1 cellular context compared by ENCODE assay signal in the genomic region with DNA sequence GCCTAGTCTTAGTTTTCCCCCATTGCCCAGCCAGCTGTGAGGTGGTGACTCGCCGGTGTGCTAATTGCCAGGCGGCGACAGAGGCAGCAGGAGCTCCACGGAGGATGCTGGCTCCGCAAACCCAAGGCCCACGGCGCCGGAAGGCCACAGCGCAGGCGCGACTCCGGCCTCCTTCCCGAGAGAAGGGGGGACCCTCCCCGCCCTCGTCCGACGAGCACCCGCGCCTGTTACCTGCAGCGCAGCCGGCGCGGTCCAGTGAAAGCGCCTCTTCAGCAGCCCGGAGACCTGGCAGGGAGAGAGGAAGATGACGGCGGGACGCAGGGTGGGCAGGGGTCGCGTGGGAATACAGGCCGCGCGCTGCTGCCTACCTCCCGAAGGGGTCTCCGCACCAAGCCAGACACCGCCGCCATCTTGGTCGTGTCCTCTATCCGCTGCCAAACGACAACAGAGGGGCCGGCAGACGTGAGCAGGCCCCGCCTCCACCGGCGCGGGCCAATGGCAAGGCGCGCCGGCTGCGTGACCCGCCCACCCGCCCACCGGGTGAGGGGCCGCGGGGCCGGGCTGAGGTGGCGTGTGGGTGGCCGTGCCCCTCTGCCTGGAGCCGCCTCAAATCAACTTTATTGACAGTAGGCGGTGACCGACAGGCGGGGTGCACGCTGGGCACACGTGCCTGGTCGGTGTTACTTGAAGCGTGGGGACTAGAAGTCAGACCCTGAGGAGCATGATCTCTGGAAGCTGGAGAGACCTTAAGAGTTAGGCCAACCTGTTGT.
TF ChIP-seq lines count a peak whose summit lies in the region.

A gene (minus strand): TSS at position 433 of the 770 bp plus-strand sequence. CDS start 23 bp downstream, at position 410.

TF ChIP-seq in HepG2, 621 proteins besides CTCF, POLR2A, EP300 and RAD21 (continued from another document and continues in another):
- TF ChIP-seq ZBTB7A (CRISPR knock-in tag; IDR thresholded peaks at IDR 0.05) (peak; percentile 96), KAT7 (CRISPR knock-in tag; IDR thresholded peaks at IDR 0.05; ENCODE audit: borderline replicate concordance) (peak; percentile 74; the same call in 1 of the 2 replicates), ZMYM3 (CRISPR knock-in tag; IDR thresholded peaks at IDR 0.05) (peak; percentile 80), AKAP8 (CRISPR knock-in tag; IDR thresholded peaks at IDR 0.05) (no peak), ZNF501 (CRISPR knock-in tag; IDR thresholded peaks at IDR 0.05) (peak; percentile 59), ZNF790 (CRISPR knock-in tag; IDR thresholded peaks at IDR 0.05; ENCODE audit: borderline replicate concordance) (peak; percentile 94; the same call in 1 of the 2 replicates), ZNF34 (CRISPR knock-in tag; IDR thresholded peaks at IDR 0.05; ENCODE audit: borderline replicate concordance) (0 out of 2 replicates have a peak, but pooled peaks have one; percentile 83), ZNF749 (CRISPR knock-in tag; IDR thresholded peaks at IDR 0.05; ENCODE audit: borderline replicate concordance) (peak; percentile 97), ZC3H4 (CRISPR knock-in tag; IDR thresholded peaks at IDR 0.05; ENCODE audit: borderline replicate concordance) (no peak), TP53 (CRISPR knock-in tag; conservative IDR thresholded peaks at IDR 0.05) (0 out of 2 replicates have a peak, but pooled peaks have one; percentile 29), KLF6 (CRISPR knock-in tag; IDR thresholded peaks at IDR 0.05) (peak; percentile 92), BRD4 (CRISPR knock-in tag; IDR thresholded peaks at IDR 0.05) (peak; percentile 91), MTF1 (CRISPR knock-in tag; IDR thresholded peaks at IDR 0.05) (peak; percentile 29; the same call in 1 of the 2 replicates), CREB1 (IDR thresholded peaks at IDR 0.05) (no peak), CREB1 (CRISPR knock-in tag; IDR thresholded peaks at IDR 0.05) (no peak; the same call in 1 of the 2 replicates), GTF2F1 (IDR thresholded peaks at IDR 0.05; ENCODE audit: low read length) (no peak), ZBTB20 (CRISPR knock-in tag; IDR thresholded peaks at IDR 0.05; ENCODE audit: borderline replicate concordance, low read depth) (peak; percentile 89; the same call in 1 of the 2 replicates), ZNF251 (CRISPR knock-in tag; IDR thresholded peaks at IDR 0.05) (no peak), MATR3 (CRISPR knock-in tag; IDR thresholded peaks at IDR 0.05) (no peak), SP4 (CRISPR knock-in tag; IDR thresholded peaks at IDR 0.05) (peak; percentile 58), ARNTL (CRISPR knock-in tag; IDR thresholded peaks at IDR 0.05) (peak; percentile 97), FOXO1 (CRISPR knock-in tag; IDR thresholded peaks at IDR 0.05) (peak; percentile 62), ZNF607 (CRISPR knock-in tag; IDR thresholded peaks at IDR 0.05; ENCODE audit: borderline replicate concordance) (peak; percentile 41; the same call in 1 of the 2 replicates), ZNF670 (CRISPR knock-in tag; IDR thresholded peaks at IDR 0.05; ENCODE audit: borderline replicate concordance) (no peak; the same call in 1 of the 2 replicates), ASH2L (IDR thresholded peaks at IDR 0.05; ENCODE audit: insufficient read length, low read depth, low read length) (peak; percentile 83), SNRNP70 (IDR thresholded peaks at IDR 0.05; ENCODE audit: low read depth, low read length) (no peak)
- TF ChIP-seq, protein P1, sequence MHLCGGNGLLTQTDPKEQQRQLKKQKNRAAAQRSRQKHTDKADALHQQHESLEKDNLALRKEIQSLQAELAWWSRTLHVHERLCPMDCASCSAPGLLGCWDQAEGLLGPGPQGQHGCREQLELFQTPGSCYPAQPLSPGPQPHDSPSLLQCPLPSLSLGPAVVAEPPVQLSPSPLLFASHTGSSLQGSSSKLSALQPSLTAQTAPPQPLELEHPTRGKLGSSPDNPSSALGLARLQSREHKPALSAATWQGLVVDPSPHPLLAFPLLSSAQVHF (CRISPR knock-in tag; IDR thresholded peaks at IDR 0.05), result 0 out of 2 replicates have a peak, but pooled peaks have one; percentile 68
- TF ChIP-seq, protein P2, sequence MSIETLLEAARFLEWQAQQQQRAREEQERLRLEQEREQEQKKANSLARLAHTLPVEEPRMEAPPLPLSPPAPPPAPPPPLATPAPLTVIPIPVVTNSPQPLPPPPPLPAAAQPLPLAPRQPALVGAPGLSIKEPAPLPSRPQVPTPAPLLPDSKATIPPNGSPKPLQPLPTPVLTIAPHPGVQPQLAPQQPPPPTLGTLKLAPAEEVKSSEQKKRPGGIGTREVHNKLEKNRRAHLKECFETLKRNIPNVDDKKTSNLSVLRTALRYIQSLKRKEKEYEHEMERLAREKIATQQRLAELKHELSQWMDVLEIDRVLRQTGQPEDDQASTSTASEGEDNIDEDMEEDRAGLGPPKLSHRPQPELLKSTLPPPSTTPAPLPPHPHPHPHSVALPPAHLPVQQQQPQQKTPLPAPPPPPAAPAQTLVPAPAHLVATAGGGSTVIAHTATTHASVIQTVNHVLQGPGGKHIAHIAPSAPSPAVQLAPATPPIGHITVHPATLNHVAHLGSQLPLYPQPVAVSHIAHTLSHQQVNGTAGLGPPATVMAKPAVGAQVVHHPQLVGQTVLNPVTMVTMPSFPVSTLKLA (IDR thresholded peaks at IDR 0.05), result peak; percentile 69
- TF ChIP-seq, protein P3, sequence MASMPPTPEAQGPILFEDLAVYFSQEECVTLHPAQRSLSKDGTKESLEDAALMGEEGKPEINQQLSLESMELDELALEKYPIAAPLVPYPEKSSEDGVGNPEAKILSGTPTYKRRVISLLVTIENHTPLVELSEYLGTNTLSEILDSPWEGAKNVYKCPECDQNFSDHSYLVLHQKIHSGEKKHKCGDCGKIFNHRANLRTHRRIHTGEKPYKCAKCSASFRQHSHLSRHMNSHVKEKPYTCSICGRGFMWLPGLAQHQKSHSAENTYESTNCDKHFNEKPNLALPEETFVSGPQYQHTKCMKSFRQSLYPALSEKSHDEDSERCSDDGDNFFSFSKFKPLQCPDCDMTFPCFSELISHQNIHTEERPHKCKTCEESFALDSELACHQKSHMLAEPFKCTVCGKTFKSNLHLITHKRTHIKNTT (CRISPR knock-in tag; IDR thresholded peaks at IDR 0.05), result no peak
- TF ChIP-seq, protein P4, sequence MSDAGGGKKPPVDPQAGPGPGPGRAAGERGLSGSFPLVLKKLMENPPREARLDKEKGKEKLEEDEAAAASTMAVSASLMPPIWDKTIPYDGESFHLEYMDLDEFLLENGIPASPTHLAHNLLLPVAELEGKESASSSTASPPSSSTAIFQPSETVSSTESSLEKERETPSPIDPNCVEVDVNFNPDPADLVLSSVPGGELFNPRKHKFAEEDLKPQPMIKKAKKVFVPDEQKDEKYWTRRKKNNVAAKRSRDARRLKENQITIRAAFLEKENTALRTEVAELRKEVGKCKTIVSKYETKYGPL (CRISPR knock-in tag; IDR thresholded peaks at IDR 0.05), result no peak; the same call in 1 of the 2 replicates
- TF ChIP-seq, protein P5, sequence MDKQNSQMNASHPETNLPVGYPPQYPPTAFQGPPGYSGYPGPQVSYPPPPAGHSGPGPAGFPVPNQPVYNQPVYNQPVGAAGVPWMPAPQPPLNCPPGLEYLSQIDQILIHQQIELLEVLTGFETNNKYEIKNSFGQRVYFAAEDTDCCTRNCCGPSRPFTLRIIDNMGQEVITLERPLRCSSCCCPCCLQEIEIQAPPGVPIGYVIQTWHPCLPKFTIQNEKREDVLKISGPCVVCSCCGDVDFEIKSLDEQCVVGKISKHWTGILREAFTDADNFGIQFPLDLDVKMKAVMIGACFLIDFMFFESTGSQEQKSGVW (CRISPR knock-in tag; IDR thresholded peaks at IDR 0.05; ENCODE audit: borderline replicate concordance), result no peak
- TF ChIP-seq, protein P6, sequence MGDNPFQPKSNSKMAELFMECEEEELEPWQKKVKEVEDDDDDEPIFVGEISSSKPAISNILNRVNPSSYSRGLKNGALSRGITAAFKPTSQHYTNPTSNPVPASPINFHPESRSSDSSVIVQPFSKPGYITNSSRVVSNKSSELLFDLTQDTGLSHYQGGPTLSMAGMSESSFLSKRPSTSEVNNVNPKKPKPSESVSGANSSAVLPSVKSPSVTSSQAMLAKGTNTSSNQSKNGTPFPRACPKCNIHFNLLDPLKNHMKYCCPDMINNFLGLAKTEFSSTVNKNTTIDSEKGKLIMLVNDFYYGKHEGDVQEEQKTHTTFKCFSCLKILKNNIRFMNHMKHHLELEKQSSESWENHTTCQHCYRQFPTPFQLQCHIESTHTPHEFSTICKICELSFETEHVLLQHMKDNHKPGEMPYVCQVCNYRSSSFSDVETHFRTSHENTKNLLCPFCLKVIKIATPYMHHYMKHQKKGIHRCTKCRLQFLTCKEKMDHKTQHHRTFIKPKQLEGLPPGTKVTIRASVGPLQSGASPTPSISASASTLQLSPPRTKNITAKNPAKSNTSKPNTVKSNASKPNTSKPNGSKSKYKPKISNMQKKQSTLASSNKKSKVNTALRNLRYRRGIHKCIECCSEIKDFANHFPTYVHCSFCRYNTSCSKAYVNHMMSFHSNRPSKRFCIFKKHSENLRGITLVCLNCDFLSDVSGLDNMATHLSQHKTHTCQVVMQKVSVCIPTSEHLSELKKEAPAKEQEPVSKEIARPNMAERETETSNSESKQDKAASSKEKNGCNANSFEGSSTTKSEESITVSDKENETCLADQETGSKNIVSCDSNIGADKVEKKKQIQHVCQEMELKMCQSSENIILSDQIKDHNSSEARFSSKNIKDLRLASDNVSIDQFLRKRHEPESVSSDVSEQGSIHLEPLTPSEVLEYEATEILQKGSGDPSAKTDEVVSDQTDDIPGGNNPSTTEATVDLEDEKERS (CRISPR knock-in tag; IDR thresholded peaks at IDR 0.05), result peak; percentile 75; the same call in 1 of the 2 replicates
- TF ChIP-seq, protein P7, sequence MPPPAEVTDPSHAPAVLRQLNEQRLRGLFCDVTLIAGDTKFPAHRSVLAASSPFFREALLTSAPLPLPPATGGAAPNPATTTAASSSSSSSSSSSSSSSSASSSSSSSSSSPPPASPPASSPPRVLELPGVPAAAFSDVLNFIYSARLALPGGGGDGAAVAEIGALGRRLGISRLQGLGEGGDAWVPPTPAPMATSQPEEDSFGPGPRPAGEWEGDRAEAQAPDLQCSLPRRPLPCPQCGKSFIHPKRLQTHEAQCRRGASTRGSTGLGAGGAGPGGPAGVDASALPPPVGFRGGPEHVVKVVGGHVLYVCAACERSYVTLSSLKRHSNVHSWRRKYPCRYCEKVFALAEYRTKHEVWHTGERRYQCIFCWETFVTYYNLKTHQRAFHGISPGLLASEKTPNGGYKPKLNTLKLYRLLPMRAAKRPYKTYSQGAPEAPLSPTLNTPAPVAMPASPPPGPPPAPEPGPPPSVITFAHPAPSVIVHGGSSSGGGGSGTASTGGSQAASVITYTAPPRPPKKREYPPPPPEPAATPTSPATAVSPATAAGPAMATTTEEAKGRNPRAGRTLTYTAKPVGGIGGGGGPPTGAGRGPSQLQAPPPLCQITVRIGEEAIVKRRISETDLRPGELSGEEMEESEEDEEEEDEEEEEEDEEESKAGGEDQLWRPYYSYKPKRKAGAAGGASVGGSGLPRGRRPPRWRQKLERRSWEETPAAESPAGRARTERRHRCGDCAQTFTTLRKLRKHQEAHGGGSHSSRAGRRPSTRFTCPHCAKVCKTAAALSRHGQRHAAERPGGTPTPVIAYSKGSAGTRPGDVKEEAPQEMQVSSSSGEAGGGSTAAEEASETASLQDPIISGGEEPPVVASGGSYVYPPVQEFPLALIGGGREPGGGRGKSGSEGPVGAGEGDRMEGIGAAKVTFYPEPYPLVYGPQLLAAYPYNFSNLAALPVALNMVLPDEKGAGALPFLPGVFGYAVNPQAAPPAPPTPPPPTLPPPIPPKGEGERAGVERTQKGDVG (CRISPR knock-in tag; IDR thresholded peaks at IDR 0.05; ENCODE audit: borderline replicate concordance), result peak; percentile 84
- TF ChIP-seq, protein P8, sequence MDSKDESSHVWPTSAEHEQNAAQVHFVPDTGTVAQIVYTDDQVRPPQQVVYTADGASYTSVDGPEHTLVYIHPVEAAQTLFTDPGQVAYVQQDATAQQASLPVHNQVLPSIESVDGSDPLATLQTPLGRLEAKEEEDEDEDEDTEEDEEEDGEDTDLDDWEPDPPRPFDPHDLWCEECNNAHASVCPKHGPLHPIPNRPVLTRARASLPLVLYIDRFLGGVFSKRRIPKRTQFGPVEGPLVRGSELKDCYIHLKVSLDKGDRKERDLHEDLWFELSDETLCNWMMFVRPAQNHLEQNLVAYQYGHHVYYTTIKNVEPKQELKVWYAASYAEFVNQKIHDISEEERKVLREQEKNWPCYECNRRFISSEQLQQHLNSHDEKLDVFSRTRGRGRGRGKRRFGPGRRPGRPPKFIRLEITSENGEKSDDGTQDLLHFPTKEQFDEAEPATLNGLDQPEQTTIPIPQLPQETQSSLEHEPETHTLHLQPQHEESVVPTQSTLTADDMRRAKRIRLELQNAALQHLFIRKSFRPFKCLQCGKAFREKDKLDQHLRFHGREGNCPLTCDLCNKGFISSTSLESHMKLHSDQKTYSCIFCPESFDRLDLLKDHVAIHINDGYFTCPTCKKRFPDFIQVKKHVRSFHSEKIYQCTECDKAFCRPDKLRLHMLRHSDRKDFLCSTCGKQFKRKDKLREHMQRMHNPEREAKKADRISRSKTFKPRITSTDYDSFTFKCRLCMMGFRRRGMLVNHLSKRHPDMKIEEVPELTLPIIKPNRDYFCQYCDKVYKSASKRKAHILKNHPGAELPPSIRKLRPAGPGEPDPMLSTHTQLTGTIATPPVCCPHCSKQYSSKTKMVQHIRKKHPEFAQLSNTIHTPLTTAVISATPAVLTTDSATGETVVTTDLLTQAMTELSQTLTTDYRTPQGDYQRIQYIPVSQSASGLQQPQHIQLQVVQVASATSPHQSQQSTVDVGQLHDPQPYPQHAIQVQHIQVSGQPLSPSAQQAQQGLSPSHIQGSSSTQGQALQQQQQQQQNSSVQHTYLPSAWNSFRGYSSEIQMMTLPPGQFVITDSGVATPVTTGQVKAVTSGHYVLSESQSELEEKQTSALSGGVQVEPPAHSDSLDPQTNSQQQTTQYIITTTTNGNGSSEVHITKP (CRISPR knock-in tag; IDR thresholded peaks at IDR 0.05; ENCODE audit: low read depth), result peak; percentile 49; the same call in 1 of the 2 replicates
- TF ChIP-seq, protein P9, sequence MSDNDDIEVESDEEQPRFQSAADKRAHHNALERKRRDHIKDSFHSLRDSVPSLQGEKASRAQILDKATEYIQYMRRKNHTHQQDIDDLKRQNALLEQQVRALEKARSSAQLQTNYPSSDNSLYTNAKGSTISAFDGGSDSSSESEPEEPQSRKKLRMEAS (IDR thresholded peaks at IDR 0.05), result peak; percentile 100
- TF ChIP-seq, protein P10, sequence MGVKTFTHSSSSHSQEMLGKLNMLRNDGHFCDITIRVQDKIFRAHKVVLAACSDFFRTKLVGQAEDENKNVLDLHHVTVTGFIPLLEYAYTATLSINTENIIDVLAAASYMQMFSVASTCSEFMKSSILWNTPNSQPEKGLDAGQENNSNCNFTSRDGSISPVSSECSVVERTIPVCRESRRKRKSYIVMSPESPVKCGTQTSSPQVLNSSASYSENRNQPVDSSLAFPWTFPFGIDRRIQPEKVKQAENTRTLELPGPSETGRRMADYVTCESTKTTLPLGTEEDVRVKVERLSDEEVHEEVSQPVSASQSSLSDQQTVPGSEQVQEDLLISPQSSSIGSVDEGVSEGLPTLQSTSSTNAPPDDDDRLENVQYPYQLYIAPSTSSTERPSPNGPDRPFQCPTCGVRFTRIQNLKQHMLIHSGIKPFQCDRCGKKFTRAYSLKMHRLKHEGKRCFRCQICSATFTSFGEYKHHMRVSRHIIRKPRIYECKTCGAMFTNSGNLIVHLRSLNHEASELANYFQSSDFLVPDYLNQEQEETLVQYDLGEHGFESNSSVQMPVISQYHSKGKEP (CRISPR knock-in tag; IDR thresholded peaks at IDR 0.05), result 0 out of 2 replicates have a peak, but pooled peaks have one; percentile 37
